ENCODE assay signal across 1 cellular context in the genomic region with DNA sequence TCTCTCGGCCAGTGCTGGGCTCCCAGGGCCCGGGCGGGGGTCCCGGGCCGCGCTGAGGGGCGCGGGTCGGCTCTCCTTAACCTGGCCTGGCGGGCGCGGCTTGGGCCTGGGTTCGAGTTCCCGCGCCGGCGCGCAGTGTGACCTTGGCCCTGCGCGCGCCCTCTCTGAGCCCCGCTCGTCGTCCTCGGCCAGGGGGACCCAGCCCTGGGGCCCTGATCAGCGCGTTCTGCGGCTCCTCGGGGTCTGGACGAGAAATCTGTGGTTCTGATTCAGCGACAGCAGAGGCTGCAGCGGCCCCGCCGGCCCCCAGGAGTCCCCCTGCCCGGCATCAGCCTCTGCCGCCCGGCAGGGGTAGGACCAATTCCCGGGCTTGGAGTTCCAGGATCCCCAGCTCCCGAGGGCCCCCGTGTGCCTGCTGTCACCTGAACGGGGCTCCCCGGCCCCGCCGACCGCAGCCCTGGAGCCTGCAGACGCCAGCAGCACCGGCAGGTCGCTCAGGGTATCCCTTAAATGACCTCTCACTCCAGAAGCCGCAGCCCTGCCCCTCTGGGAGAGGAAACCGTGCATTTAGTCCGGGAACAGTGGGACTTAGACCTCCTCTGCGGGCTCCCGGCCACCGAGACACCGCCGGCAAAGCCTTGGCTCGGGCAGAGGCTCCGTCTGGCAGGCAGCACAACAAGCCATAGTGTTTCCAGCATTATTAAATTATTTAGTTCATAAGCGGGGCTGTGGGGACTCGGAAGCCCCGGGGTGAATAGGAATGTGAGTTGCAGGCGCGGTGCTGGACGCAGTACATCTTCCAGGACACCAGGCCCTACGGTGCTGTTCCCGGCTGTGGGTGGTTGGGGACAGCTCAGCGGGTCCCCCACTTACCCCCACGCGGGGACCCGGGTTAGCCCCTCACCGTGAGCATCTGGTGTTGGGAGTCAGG.
TF ChIP-seq lines count a peak whose summit lies in the region.

No MANE protein-coding gene starts in this region.

TF ChIP-seq in K562, 482 proteins besides CTCF, POLR2A, EP300 and RAD21 (continued from another document):
- TF ChIP-seq, protein P1, sequence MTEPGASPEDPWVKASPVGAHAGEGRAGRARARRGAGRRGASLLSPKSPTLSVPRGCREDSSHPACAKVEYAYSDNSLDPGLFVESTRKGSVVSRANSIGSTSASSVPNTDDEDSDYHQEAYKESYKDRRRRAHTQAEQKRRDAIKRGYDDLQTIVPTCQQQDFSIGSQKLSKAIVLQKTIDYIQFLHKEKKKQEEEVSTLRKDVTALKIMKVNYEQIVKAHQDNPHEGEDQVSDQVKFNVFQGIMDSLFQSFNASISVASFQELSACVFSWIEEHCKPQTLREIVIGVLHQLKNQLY (CRISPR knock-in tag; conservative IDR thresholded peaks at IDR 0.05) = no peak
- TF ChIP-seq NCOA2 (IDR thresholded peaks at IDR 0.05; ENCODE audit: partially characterized antibody in 2 of 2) = no peak
- TF ChIP-seq, protein P2, sequence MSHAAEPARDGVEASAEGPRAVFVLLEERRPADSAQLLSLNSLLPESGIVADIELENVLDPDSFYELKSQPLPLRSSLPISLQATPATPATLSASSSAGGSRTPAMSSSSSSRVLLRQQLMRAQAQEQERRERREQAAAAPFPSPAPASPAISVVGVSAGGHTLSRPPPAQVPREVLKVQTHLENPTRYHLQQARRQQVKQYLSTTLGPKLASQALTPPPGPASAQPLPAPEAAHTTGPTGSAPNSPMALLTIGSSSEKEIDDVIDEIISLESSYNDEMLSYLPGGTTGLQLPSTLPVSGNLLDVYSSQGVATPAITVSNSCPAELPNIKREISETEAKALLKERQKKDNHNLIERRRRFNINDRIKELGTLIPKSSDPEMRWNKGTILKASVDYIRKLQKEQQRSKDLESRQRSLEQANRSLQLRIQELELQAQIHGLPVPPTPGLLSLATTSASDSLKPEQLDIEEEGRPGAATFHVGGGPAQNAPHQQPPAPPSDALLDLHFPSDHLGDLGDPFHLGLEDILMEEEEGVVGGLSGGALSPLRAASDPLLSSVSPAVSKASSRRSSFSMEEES (CRISPR knock-in tag; IDR thresholded peaks at IDR 0.05) = no peak
- TF ChIP-seq DMBX1 (CRISPR knock-in tag; IDR thresholded peaks at IDR 0.05; ENCODE audit: borderline replicate concordance) = 0 out of 2 replicates have a peak, but pooled peaks have one; percentile 38
- TF ChIP-seq SIN3A (IDR thresholded peaks at IDR 0.05; ENCODE audit: borderline replicate concordance in 2 of 2, control insufficient read depth in 1 of 2, low read depth in 2 of 2, low read length in 2 of 2) = peak in 1 of 2 experiments; percentile 20; a peak in 1 of 4 replicates
- no peak for TF ChIP-seq MYBL2 (IDR thresholded peaks at IDR 0.05; ENCODE audit: low read depth)
- no peak for TF ChIP-seq MYBL2 (CRISPR knock-in tag; IDR thresholded peaks at IDR 0.05; ENCODE audit: borderline replicate concordance)
- no peak for TF ChIP-seq PHF8 (IDR thresholded peaks at IDR 0.05; ENCODE audit: borderline replicate concordance, low read length)
- peak; percentile 49 for TF ChIP-seq FIP1L1 (IDR thresholded peaks at IDR 0.05; ENCODE audit: low read depth, low read length, poor library complexity, severe bottlenecking)
- no peak for TF ChIP-seq TBL1XR1 (IDR thresholded peaks at IDR 0.05; ENCODE audit: low read length in 2 of 2)
- TF ChIP-seq RBM25 (IDR thresholded peaks at IDR 0.05; ENCODE audit: low read depth, low read length, severe bottlenecking) = peak; percentile 99
- TF ChIP-seq ZBTB7A (IDR thresholded peaks at IDR 0.05; ENCODE audit: borderline replicate concordance, control insufficient read depth, low read depth, low read length) = peak; percentile 59; the same call in 1 of the 2 replicates
- TF ChIP-seq MCM7 (IDR thresholded peaks at IDR 0.05) = no peak
- TF ChIP-seq ETV5 (CRISPR knock-in tag; IDR thresholded peaks at IDR 0.05; ENCODE audit: low read depth) = no peak
- TF ChIP-seq, protein P3, sequence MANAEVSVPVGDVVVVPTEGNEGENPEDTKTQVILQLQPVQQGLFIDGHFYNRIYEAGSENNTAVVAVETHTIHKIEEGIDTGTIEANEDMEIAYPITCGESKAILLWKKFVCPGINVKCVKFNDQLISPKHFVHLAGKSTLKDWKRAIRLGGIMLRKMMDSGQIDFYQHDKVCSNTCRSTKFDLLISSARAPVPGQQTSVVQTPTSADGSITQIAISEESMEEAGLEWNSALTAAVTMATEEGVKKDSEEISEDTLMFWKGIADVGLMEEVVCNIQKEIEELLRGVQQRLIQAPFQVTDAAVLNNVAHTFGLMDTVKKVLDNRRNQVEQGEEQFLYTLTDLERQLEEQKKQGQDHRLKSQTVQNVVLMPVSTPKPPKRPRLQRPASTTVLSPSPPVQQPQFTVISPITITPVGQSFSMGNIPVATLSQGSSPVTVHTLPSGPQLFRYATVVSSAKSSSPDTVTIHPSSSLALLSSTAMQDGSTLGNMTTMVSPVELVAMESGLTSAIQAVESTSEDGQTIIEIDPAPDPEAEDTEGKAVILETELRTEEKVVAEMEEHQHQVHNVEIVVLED (CRISPR knock-in tag; IDR thresholded peaks at IDR 0.05) = no peak
- peak; percentile 17 for TF ChIP-seq RBBP5 (IDR thresholded peaks at IDR 0.05; ENCODE audit: borderline replicate concordance, insufficient read depth, low read length, poor library complexity, severe bottlenecking)
